Comparison of ENCODE assay signal across 25 cellular contexts in the genomic region with DNA sequence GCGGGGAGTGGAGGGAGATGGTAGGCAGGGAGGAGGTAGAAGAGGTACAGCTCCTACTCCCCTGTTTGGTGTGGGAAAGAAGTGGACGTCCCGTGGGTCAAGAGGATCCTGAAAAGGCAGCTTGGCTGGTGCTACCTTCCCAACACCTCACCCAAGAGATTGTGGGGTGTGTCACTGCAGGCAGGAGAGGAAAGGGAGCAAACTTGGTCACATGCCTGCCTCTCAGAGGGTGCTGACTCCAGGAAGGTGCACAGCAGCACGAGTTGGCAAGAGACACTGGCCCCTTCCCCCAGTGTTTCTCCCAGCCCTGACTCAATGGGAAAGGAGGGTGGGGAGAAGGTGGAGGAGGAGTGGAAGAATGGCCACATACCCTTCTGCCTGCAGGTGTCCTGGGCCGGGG.
DNase-seq lines count a peak whose midpoint lies in the region; FAIRE-seq and TF ChIP-seq lines count a peak whose summit lies in the region.
"Had no signal": no experiment of that assay in that cellular context is flagged by ENCODE, and none has a peak within 500 bp of the region (broad histone marks: within the 10 kb centered on the region; RNA-seq: fewer than 3 reads in every experiment).

No MANE protein-coding gene starts in this region.

- no peak overlapping the region for H3K4ac ChIP-seq in H1 (replicated peaks; ENCODE audit: insufficient read length, low read depth, low read length)

- no peak for TF ChIP-seq CTCF in H1 (IDR thresholded peaks at IDR 0.05; ENCODE audit: control extremely low read depth in 1 of 3, insufficient read depth in 1 of 3, low read depth in 1 of 3, low read length in 3 of 3)
- no peak for TF ChIP-seq CTCF in thyroid gland (IDR thresholded peaks at IDR 0.05)
- no peak for TF ChIP-seq CTCF in adrenal gland (IDR thresholded peaks at IDR 0.05)

- TF ChIP-seq EP300 in H1 (IDR thresholded peaks at IDR 0.05; ENCODE audit: borderline replicate concordance in 1 of 2, low read depth in 2 of 2, low read length in 2 of 2), result no peak

- H3K23me2 ChIP-seq in H1 (ENCODE audit: low read depth, low read length), result no peaks in the 10 kb centered on the region; the same call in 1 of the 2 replicates

- no peak overlapping the region for H3K23ac ChIP-seq in H1 (ENCODE audit: insufficient read length)

- H3K14ac ChIP-seq in H1 (ENCODE audit: insufficient read length), result no peak overlapping the region

- H2BK15ac ChIP-seq in H1 (ENCODE audit: low read length), result no peak overlapping the region

- peak overlapping the region; percentile 48; the same call in 1 of the 2 replicates for H4K8ac ChIP-seq in H1 (ENCODE audit: extremely low read depth, insufficient read depth, low read length)

- peak overlapping the region; percentile 90; the same call in 1 of the 2 replicates for H2BK12ac ChIP-seq in H1 (ENCODE audit: low read depth, low read length)

- H4K91ac ChIP-seq in H1 (replicated peaks; ENCODE audit: insufficient read length, low read length), result no peak overlapping the region

- H4K20me1 ChIP-seq in H1 (replicated peaks in 1 of 2; ENCODE audit: control insufficient read depth in 1 of 2, insufficient read depth in 2 of 2, low read length in 2 of 2), result no peaks in the 10 kb centered on the region

- no peaks in the 10 kb centered on the region for H3K79me1 ChIP-seq in H1 (ENCODE audit: low read depth, low read length)

- intact Hi-C loops in thyroid gland (cut with DNase I) (no loop called here), adrenal gland (cut with DNase I) (no loop called here)

- H2BK5ac ChIP-seq in H1 (ENCODE audit: low read depth, low read length), result peak overlapping the region; percentile 54; the same call in 1 of the 2 replicates

- H3K4me3 ChIP-seq in H1 (ENCODE audit: extremely low read depth in 1 of 4, insufficient read depth in 2 of 4, low read depth in 3 of 4, low read length in 4 of 4), result no peak overlapping the region
- H3K4me3 ChIP-seq in thyroid gland (replicated peaks in 1 of 3), result no peak overlapping the region
- H3K4me3 ChIP-seq in adrenal gland, result no peak overlapping the region
- H3K4me3 ChIP-seq: K562 had no signal

- peak overlapping the region; percentile 27; the same call in 1 of the 2 replicates for H2AFZ ChIP-seq in H1 (ENCODE audit: low read length)

- no peak overlapping the region for H4K5ac ChIP-seq in H1 (ENCODE audit: insufficient read length, low read depth, low read length)

- POLR2A ChIA-PET in H1 (lab: Charles Lee; ENCODE audit: partially characterized antibody), result no interaction called here

- no peak for FAIRE-seq in H1 (lab: Jason Lieb, UNC)
- FAIRE-seq: GM12892, HTR-8/SVneo, K562 had no signal

- no peak for TF ChIP-seq POLR2A in H1 (IDR thresholded peaks at IDR 0.05; ENCODE audit: control extremely low read depth in 1 of 2, low read depth in 2 of 2, low read length in 2 of 2)
- no peak for TF ChIP-seq POLR2A in thyroid gland (IDR thresholded peaks at IDR 0.05)
- TF ChIP-seq POLR2A in adrenal gland (IDR thresholded peaks at IDR 0.05), result no peak

- CTCF ChIA-PET in H1 (lab: Charles Lee; ENCODE audit: partially characterized antibody), result interaction anchor here (0.6 to 3.1 kb wide), 8 partner anchors 10 to 626 kb away, joined by 3 to 17 read pairs (median 4); no protein-coding TSS in a partner anchor

- H3K4me2 ChIP-seq in H1 (ENCODE audit: insufficient read depth in 1 of 2, low read depth in 2 of 2, low read length in 2 of 2), result no peak overlapping the region

- H3K27ac ChIP-seq in H1 (ENCODE audit: low read depth, low read length), result no peak overlapping the region
- no peak overlapping the region for H3K27ac ChIP-seq in thyroid gland
- no peak overlapping the region for H3K27ac ChIP-seq in adrenal gland
- H3K27ac ChIP-seq: 22Rv1 had no signal

- TF ChIP-seq RAD21 in H1 (IDR thresholded peaks at IDR 0.05 in 1 of 2, conservative IDR thresholded peaks at IDR 0.05 in 1 of 2; ENCODE audit: low read depth in 2 of 2, low read length in 2 of 2), result no peak

- DNase-seq in DMS53 (lab: John Stamatoyannopoulos, UW) (peak; percentile 53), DMS53 treated with DMSO at 0.1 percent for 48 hours (lab: John Stamatoyannopoulos, UW; ENCODE audit: unreplicated experiment) (no peak), H1 (ENCODE audit: low read depth in 1 of 2, low spot score in 2 of 2) (no peak), mesenteric fat pad (ENCODE audit: low spot score) (peak; percentile 45), thyroid gland (peak; percentile 49 to 51), NCI-H510A treated with DMSO at 0.1 percent for 48 hours (lab: John Stamatoyannopoulos, UW) (no peak), adrenal gland (no peak)
- no peak for DNase-seq in activated CD4-positive, alpha-beta T cell treated with anti-CD3 and anti-CD28 coated beads, Interleukin-2, amount 50 U/mL, for 48 hours
- DNase-seq: ACHN; BE2C; CD8-positive, alpha-beta memory T cell; DMS 273 treated with DMSO at 0.1 percent for 48 hours; DND-41; HCEC 1CT; Kasumi-1; NCI-H1092 treated with DMSO at 0.1 percent for 48 hours; NCI-H1436 treated with DMSO at 0.1 percent for 48 hours; NCI-H187 treated with DMSO at 0.1 percent for 48 hours; NCI-H446 treated with DMSO at 0.1 percent for 48 hours; NCI-H526 treated with DMSO at 0.1 percent for 48 hours; SHP77 treated with DMSO at 0.1 percent for 48 hours had no signal

- no peak overlapping the region for H3K18ac ChIP-seq in H1 (ENCODE audit: extremely low read depth, low read length)

- WGBS in H1 (ENCODE audit: extremely low coverage in 1 of 2, insufficient coverage in 1 of 2, insufficient read length in 1 of 2, insufficient replicate concordance in 2 of 2, low coverage in 1 of 2, low lambda C conversion rate in 2 of 2, missing lambda C conversion rate in 1 of 2), 2 experiments, result 80% methylated on average over 4 of the region's 5 CpGs; no CpG with 5 or more reads in 1 of the 2 experiments
- WGBS in thyroid gland, 2 donors, result 52 to 64% methylated on average over 5 of the region's 5 CpGs
- WGBS in adrenal gland, 4 donors, result 52 to 79% (median 59%) methylated on average over 4 to 5 of the region's 5 CpGs

- H3K79me2 ChIP-seq in H1 (ENCODE audit: control insufficient read depth in 1 of 2, insufficient read depth in 2 of 2, low read length in 2 of 2), result no peaks in the 10 kb centered on the region

- H3K36me3 ChIP-seq in H1 (ENCODE audit: control insufficient read depth in 2 of 4, insufficient read depth in 4 of 4, low read length in 3 of 4) (no peaks in the 10 kb centered on the region; a peak in 1 of 8 replicates), thyroid gland (no peaks in the 10 kb centered on the region), adrenal gland (replicated peaks in 1 of 2) (no peaks in the 10 kb centered on the region)
- H3K36me3 ChIP-seq: BE2C had no signal

- H3K9me3 ChIP-seq in H1 (ENCODE audit: insufficient read depth in 2 of 2, low read depth in 1 of 2, low read length in 1 of 2) (no peaks in the 10 kb centered on the region), thyroid gland (no peaks in the 10 kb centered on the region), adrenal gland (replicated peaks in 1 of 3) (no peaks in the 10 kb centered on the region)
- H3K9me3 ChIP-seq: BE2C had no signal

- H2AK5ac ChIP-seq in H1 (ENCODE audit: low read depth, low read length), result no peak overlapping the region

- no peak overlapping the region for H2BK20ac ChIP-seq in H1 (ENCODE audit: low read length)

- no peak overlapping the region for H3K9ac ChIP-seq in H1 (replicated peaks in 1 of 4; ENCODE audit: extremely low read depth in 1 of 4, low read depth in 3 of 4, low read length in 3 of 4)

- H3K27me3 ChIP-seq in H1 (replicated peaks in 1 of 4; ENCODE audit: control insufficient read depth in 3 of 4, extremely low read depth in 1 of 4, insufficient read depth in 3 of 4, low read length in 3 of 4) (no peaks in the 10 kb centered on the region), thyroid gland (no peaks in the 10 kb centered on the region), adrenal gland (no peaks in the 10 kb centered on the region)
- H3K27me3 ChIP-seq: BE2C had no signal

- H3K4me1 ChIP-seq in H1 (replicated peaks in 1 of 4; ENCODE audit: control insufficient read depth in 3 of 4, insufficient read depth in 4 of 4, low read length in 3 of 4) (0 out of 7 replicates have a peak, but pooled peaks cover 0 to 2% (median 0%) of the 10 kb centered on the region in 4 experiments), thyroid gland (peaks cover 0 to 4% of the 10 kb centered on the region in 2 donors), adrenal gland (replicated peaks in 1 of 2) (no peaks in the 10 kb centered on the region)
- H3K4me1 ChIP-seq: BE2C had no signal

- no peak overlapping the region for H3K56ac ChIP-seq in H1 (replicated peaks; ENCODE audit: insufficient read length, low read depth, low read length)

- no peak overlapping the region for H2BK120ac ChIP-seq in H1 (replicated peaks; ENCODE audit: low read depth, low read length)

TF ChIP-seq in H1, 55 proteins besides CTCF, POLR2A, EP300 and RAD21:
- TF ChIP-seq TBP (IDR thresholded peaks at IDR 0.05; ENCODE audit: low read depth, low read length), result no peak
- no peak for TF ChIP-seq GABPA (IDR thresholded peaks at IDR 0.05; ENCODE audit: borderline replicate concordance, insufficient read depth, low read length)
- TF ChIP-seq SP1 (IDR thresholded peaks at IDR 0.05; ENCODE audit: low read depth, low read length), result no peak
- TF ChIP-seq CBX8 (IDR thresholded peaks at IDR 0.05; ENCODE audit: borderline replicate concordance, low read depth, low read length), result no peak
- TF ChIP-seq CEBPB (IDR thresholded peaks at IDR 0.05; ENCODE audit: low read depth, low read length), result no peak
- TF ChIP-seq RXRA (IDR thresholded peaks at IDR 0.05; ENCODE audit: insufficient read depth, low read depth, low read length), result no peak
- no peak for TF ChIP-seq RFX5 (IDR thresholded peaks at IDR 0.05; ENCODE audit: borderline replicate concordance, low read depth, low read length)
- no peak for TF ChIP-seq KDM1A (IDR thresholded peaks at IDR 0.05; ENCODE audit: borderline replicate concordance, low read length)
- TF ChIP-seq TAF1 (IDR thresholded peaks at IDR 0.05; ENCODE audit: low read depth, low read length), result no peak
- no peak for TF ChIP-seq SAP30 (IDR thresholded peaks at IDR 0.05; ENCODE audit: insufficient read depth, insufficient replicate concordance, low read length)
- no peak for TF ChIP-seq JUND (IDR thresholded peaks at IDR 0.05; ENCODE audit: low read length)
- no peak for TF ChIP-seq SIRT6 (IDR thresholded peaks at IDR 0.05; ENCODE audit: low read length)

Comparison
In these comparisons a context has a peak if more than half of its experiments do, and no peak if none do; other contexts are left out.
1. DNase-seq: peak in DMS53 (single experiment), mesenteric fat pad (single experiment) and thyroid gland (2 of 2); none in DMS53 treated with DMSO at 0.1 percent for 48 hours (single experiment), H1 (0 of 2), activated CD4-positive, alpha-beta T cell treated with anti-CD3 and anti-CD28 coated beads, Interleukin-2, amount 50 U/mL, for 48 hours (0 of 2), NCI-H510A treated with DMSO at 0.1 percent for 48 hours (single experiment) and adrenal gland (0 of 7).